39 cellular contexts compared by ENCODE assay signal in the genomic region with DNA sequence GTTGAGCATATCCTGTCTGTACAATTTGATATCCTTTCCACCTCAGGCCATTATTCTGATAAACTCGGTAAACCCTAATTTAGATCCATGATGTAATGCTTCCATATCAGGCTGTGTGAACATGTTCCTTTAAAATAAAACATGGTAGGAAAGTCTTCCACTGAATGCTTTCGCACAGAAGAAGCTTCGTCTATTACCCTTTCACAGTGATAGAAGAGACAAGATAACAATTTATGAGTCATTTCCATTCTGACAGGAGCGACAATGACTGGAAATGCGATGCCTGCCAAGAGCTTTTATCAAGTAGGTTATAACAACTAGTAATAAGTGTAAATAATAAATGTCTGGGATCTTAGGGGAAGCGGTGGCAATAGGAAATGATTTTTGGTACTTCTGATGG.
"Had no signal": no experiment of that assay in that cellular context is flagged by ENCODE, and none has a peak within 500 bp of the region (broad histone marks: within the 10 kb centered on the region; RNA-seq: fewer than 3 reads in every experiment).

No MANE protein-coding gene starts in this region.

- H3K27ac ChIP-seq: adrenal gland, body of pancreas, brain microvascular endothelial cell, breast epithelium, WERI-Rb-1 had no signal

- H3K36me3 Mint-ChIP-seq: activated CD8-positive, alpha-beta memory T cell treated with anti-CD3 and anti-CD28 coated beads, Interleukin-2, amount 10 ng/mL, durations not matched to agents 7 days and 5 days; activated naive CD4-positive, alpha-beta T cell treated with anti-CD3 and anti-CD28 coated beads, Interleukin-2, amount 50 U/mL, for 72 hours; activated naive CD8-positive, alpha-beta T cell treated with anti-CD3 and anti-CD28 coated beads for 36 hours; WTC11 had no signal

- H3K4me1 ChIP-seq: adrenal gland, body of pancreas, breast epithelium had no signal

- DNase-seq: activated CD4-positive, alpha-beta memory T cell treated with anti-CD3 and anti-CD28 coated beads, Interleukin-2, amount 10 ng/mL, durations not matched to agents 7 days and 5 days; activated CD4-positive, alpha-beta T cell treated with anti-CD3 and anti-CD28 coated beads for 1 hour; activated CD4-positive, alpha-beta T cell treated with anti-CD3 and anti-CD28 coated beads for 36 hours; activated CD4-positive, alpha-beta T cell treated with anti-CD3 and anti-CD28 coated beads for 48 hours; activated CD4-positive, alpha-beta T cell treated with anti-CD3 and anti-CD28 coated beads, Interleukin-2, amount 10 ng/mL, durations not matched to agents 7 days and 5 days; activated CD4-positive, alpha-beta T cell treated with anti-CD3 and anti-CD28 coated beads, Interleukin-2, amount 50 U/mL, for 48 hours; activated CD4-positive, CD25-positive, alpha-beta regulatory T cell; activated CD8-positive, alpha-beta memory T cell treated with anti-CD3 and anti-CD28 coated beads for 24 hours; activated CD8-positive, alpha-beta memory T cell treated with anti-CD3 and anti-CD28 coated beads, Interleukin-2, amount 10 ng/mL, durations not matched to agents 7 days and 5 days; activated CD8-positive, alpha-beta memory T cell treated with anti-CD3 and anti-CD28 coated beads, Interleukin-2, amount 50 U/mL, for 48 hours; activated CD8-positive, alpha-beta T cell treated with anti-CD3 and anti-CD28 coated beads, Interleukin-2, amount 10 ng/mL, durations not matched to agents 7 days and 5 days; activated effector memory CD4-positive, alpha-beta T cell treated with Interleukin-2 at 50 U/mL for 16 hours; activated gamma-delta T cell; activated naive CD4-positive, alpha-beta T cell; activated naive CD4-positive, alpha-beta T cell treated with anti-CD3 and anti-CD28 coated beads for 36 hours; activated naive CD4-positive, alpha-beta T cell treated with anti-CD3 and anti-CD28 coated beads, Interleukin-2, amount 50 U/mL, for 16 hours; activated naive CD8-positive, alpha-beta T cell treated with anti-CD3 and anti-CD28 coated beads for 36 hours; activated T-cell treated with anti-CD3 and anti-CD28 coated beads, Interleukin-2, amount 50 U/mL, for 24 hours; activated T-cell treated with anti-CD3 and anti-CD28 coated beads, Interleukin-2, amount 50 U/mL, for 48 hours; amniotic stem cell; aorta; body of pancreas; brain microvascular endothelial cell; cerebellar nuclear complex; T-helper 1 cell; T-helper 2 cell; T-helper 9 cell; WERI-Rb-1 had no signal

- ATAC-seq: activated CD4-positive, alpha-beta T cell treated with anti-CD3 and anti-CD28 coated beads for 36 hours; activated CD4-positive, CD25-positive, alpha-beta regulatory T cell treated with anti-CD3 and anti-CD28 coated beads, Interleukin-2, amount 50 U/mL, for 24 hours; activated CD8-positive, alpha-beta memory T cell treated with anti-CD3 and anti-CD28 coated beads, Interleukin-2, amount 10 ng/mL, durations not matched to agents 7 days and 5 days; activated CD8-positive, alpha-beta T cell treated with anti-CD3 and anti-CD28 coated beads, Interleukin-2, amount 10 ng/mL, durations not matched to agents 7 days and 5 days; activated naive CD4-positive, alpha-beta T cell treated with anti-CD3 and anti-CD28 coated beads, Interleukin-2, amount 50 U/mL, for 72 hours; body of pancreas; WTC11 had no signal

- H3K27ac Mint-ChIP-seq: activated CD4-positive, alpha-beta memory T cell treated with anti-CD3 and anti-CD28 coated beads, Interleukin-2, amount 10 ng/mL, durations not matched to agents 7 days and 5 days; activated CD4-positive, alpha-beta T cell treated with anti-CD3 and anti-CD28 coated beads for 36 hours; activated CD4-positive, alpha-beta T cell treated with anti-CD3 and anti-CD28 coated beads, Interleukin-2, amount 10 ng/mL, durations not matched to agents 7 days and 5 days; activated CD8-positive, alpha-beta memory T cell treated with anti-CD3 and anti-CD28 coated beads, Interleukin-2, amount 10 ng/mL, durations not matched to agents 7 days and 5 days; activated CD8-positive, alpha-beta T cell treated with anti-CD3 and anti-CD28 coated beads, Interleukin-2, amount 10 ng/mL, durations not matched to agents 7 days and 5 days; activated naive CD4-positive, alpha-beta T cell treated with anti-CD3 and anti-CD28 coated beads for 36 hours; activated naive CD4-positive, alpha-beta T cell treated with anti-CD3 and anti-CD28 coated beads, Interleukin-2, amount 50 U/mL, for 72 hours; activated naive CD8-positive, alpha-beta T cell treated with anti-CD3 and anti-CD28 coated beads for 36 hours; activated T-cell treated with anti-CD3 and anti-CD28 coated beads, Interleukin-2, amount 50 U/mL, for 24 hours; activated T-helper 2 cell treated with anti-CD3 and anti-CD28 coated beads, Interferon-gamma antibody, Interleukin-2, Interleukin-4, amounts not matched to agents 10 μg/mL and 5 μg/mL and 100 μg/mL, durations not matched to agents 14 hours and 24 hours and 36 hours; T-helper 1 cell treated with Interleukin-12 subunit alpha and Interleukin-12 subunit beta and Interleukin-4 antibody, amounts not matched to agents 30 μg/mL and 1 μg/mL, for 36 hours; T-helper 2 cell treated with Interferon-gamma antibody and Interleukin-4, amounts not matched to agents 5 μg/mL and 100 μg/mL, for 36 hours; WTC11 had no signal

- H3K4me1 Mint-ChIP-seq: activated CD4-positive, alpha-beta memory T cell treated with anti-CD3 and anti-CD28 coated beads, Interleukin-2, amount 10 ng/mL, durations not matched to agents 7 days and 5 days; activated CD4-positive, alpha-beta T cell treated with anti-CD3 and anti-CD28 coated beads for 36 hours; activated CD4-positive, alpha-beta T cell treated with anti-CD3 and anti-CD28 coated beads, Interleukin-2, amount 10 ng/mL, durations not matched to agents 7 days and 5 days; activated CD8-positive, alpha-beta memory T cell treated with anti-CD3 and anti-CD28 coated beads, Interleukin-2, amount 10 ng/mL, durations not matched to agents 7 days and 5 days; activated naive CD8-positive, alpha-beta T cell treated with anti-CD3 and anti-CD28 coated beads for 36 hours; central memory CD8-positive, alpha-beta T cell had no signal

- H3K27me3 ChIP-seq: adrenal gland, body of pancreas, brain microvascular endothelial cell, breast epithelium had no signal

- H3K36me3 ChIP-seq: adrenal gland, brain microvascular endothelial cell, breast epithelium, WERI-Rb-1 had no signal

- H3K9me3 ChIP-seq: adrenal gland, body of pancreas, breast epithelium had no signal

- H3K4me3 ChIP-seq: adrenal gland, body of pancreas, breast epithelium had no signal

- FAIRE-seq: astrocyte, TTC549 had no signal

- H3K4me3 Mint-ChIP-seq: activated CD4-positive, alpha-beta memory T cell treated with anti-CD3 and anti-CD28 coated beads, Interleukin-2, amount 10 ng/mL, durations not matched to agents 7 days and 5 days; activated CD4-positive, alpha-beta T cell treated with anti-CD3 and anti-CD28 coated beads for 36 hours; activated CD4-positive, alpha-beta T cell treated with anti-CD3 and anti-CD28 coated beads, Interleukin-2, amount 10 ng/mL, durations not matched to agents 7 days and 5 days; activated CD8-positive, alpha-beta memory T cell treated with anti-CD3 and anti-CD28 coated beads, Interleukin-2, amount 10 ng/mL, durations not matched to agents 7 days and 5 days; activated CD8-positive, alpha-beta T cell treated with anti-CD3 and anti-CD28 coated beads, Interleukin-2, amount 10 ng/mL, durations not matched to agents 7 days and 5 days; activated naive CD4-positive, alpha-beta T cell treated with anti-CD3 and anti-CD28 coated beads for 36 hours; activated naive CD8-positive, alpha-beta T cell treated with anti-CD3 and anti-CD28 coated beads for 36 hours; activated T-cell treated with anti-CD3 and anti-CD28 coated beads, Interleukin-2, amount 50 U/mL, for 24 hours; central memory CD8-positive, alpha-beta T cell; T-helper 1 cell treated with Interleukin-12 subunit alpha and Interleukin-12 subunit beta and Interleukin-4 antibody, amounts not matched to agents 30 μg/mL and 1 μg/mL, for 36 hours; T-helper 2 cell treated with Interferon-gamma antibody and Interleukin-4, amounts not matched to agents 5 μg/mL and 100 μg/mL, for 36 hours; WTC11 had no signal

- H3K9me3 Mint-ChIP-seq: activated CD4-positive, alpha-beta memory T cell treated with anti-CD3 and anti-CD28 coated beads, Interleukin-2, amount 10 ng/mL, durations not matched to agents 7 days and 5 days; activated CD4-positive, alpha-beta T cell treated with anti-CD3 and anti-CD28 coated beads, Interleukin-2, amount 10 ng/mL, durations not matched to agents 7 days and 5 days; activated naive CD4-positive, alpha-beta T cell treated with anti-CD3 and anti-CD28 coated beads for 36 hours; activated naive CD8-positive, alpha-beta T cell treated with anti-CD3 and anti-CD28 coated beads for 36 hours; activated T-cell treated with anti-CD3 and anti-CD28 coated beads, Interleukin-2, amount 50 U/mL, for 24 hours; activated T-helper 2 cell treated with anti-CD3 and anti-CD28 coated beads, Interferon-gamma antibody, Interleukin-2, Interleukin-4, amounts not matched to agents 10 μg/mL and 5 μg/mL and 100 μg/mL, durations not matched to agents 14 hours and 24 hours and 36 hours; central memory CD8-positive, alpha-beta T cell; T-helper 1 cell treated with Interleukin-12 subunit alpha and Interleukin-12 subunit beta and Interleukin-4 antibody, amounts not matched to agents 30 μg/mL and 1 μg/mL, for 36 hours; T-helper 2 cell treated with Interferon-gamma antibody and Interleukin-4, amounts not matched to agents 5 μg/mL and 100 μg/mL, for 36 hours; WTC11 had no signal

- H3K27me3 Mint-ChIP-seq: activated CD4-positive, alpha-beta memory T cell treated with anti-CD3 and anti-CD28 coated beads, Interleukin-2, amount 10 ng/mL, durations not matched to agents 7 days and 5 days; activated CD4-positive, alpha-beta T cell treated with anti-CD3 and anti-CD28 coated beads, Interleukin-2, amount 10 ng/mL, durations not matched to agents 7 days and 5 days; activated CD8-positive, alpha-beta memory T cell treated with anti-CD3 and anti-CD28 coated beads, Interleukin-2, amount 10 ng/mL, durations not matched to agents 7 days and 5 days; activated T-cell treated with anti-CD3 and anti-CD28 coated beads, Interleukin-2, amount 50 U/mL, for 24 hours had no signal
